1 cellular context compared by ENCODE assay signal in the genomic region with DNA sequence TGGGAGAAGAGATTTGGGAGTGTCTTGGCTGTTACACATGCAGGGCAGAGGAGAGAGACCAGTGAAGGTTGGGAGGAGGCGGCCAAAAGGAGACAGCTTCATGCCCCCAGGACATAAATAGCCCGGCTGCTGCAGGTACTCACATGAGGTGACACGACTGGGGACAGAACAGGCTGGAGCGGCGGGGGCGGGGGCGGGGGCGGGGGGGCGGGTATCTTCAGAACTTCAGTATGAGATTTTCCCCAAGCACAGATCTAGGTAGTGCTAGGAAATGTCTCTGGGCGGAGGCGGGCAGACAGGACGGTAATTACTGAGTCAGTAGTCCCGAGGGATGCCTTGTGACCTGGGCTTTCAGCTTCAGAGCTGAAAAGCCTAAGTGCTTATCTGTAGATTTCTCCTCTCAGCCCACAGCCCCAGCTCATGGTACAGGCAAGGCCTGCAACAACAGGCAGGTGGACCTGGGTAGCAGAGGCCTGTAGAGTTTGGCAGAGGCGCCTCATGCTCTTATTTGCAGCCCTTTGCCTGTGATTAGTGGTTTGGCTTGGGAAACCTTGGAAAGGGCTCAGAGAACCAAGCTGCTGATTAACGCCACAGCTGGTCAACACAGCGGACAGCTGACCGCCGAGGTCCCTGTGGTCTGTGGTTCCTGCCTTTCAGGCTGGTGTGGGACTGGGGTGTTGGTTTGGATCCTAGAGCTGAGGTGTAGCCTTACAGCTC.
A peak's percentile ranks its signal among the peaks of the same experiment; 100 is the strongest.
TF ChIP-seq lines count a peak whose summit lies in the region.

No MANE protein-coding gene starts in this region.

TF ChIP-seq in K562, 482 proteins besides CTCF, POLR2A, EP300 and RAD21 (continued from another document and continues in another):
- TF ChIP-seq EGR1 (conservative IDR thresholded peaks at IDR 0.05) (peak; percentile 41), ZNF717 (CRISPR knock-in tag; IDR thresholded peaks at IDR 0.05) (no peak), ZNF583 (CRISPR knock-in tag; IDR thresholded peaks at IDR 0.05) (0 out of 2 replicates have a peak, but pooled peaks have one; percentile 21), TEAD1 (CRISPR knock-in tag; IDR thresholded peaks at IDR 0.05) (peak in 1 of 2 experiments; percentile 51; a peak in 1 of 4 replicates), ERF (CRISPR knock-in tag; IDR thresholded peaks at IDR 0.05) (0 out of 2 replicates have a peak, but pooled peaks have one; percentile 21), ZNF644 (tag; IDR thresholded peaks at IDR 0.05; ENCODE audit: low read depth) (0 out of 2 replicates have a peak, but pooled peaks have one; percentile 55), MEF2A (IDR thresholded peaks at IDR 0.05; ENCODE audit: control insufficient read depth, low read depth, low read length) (no peak), ZFX (CRISPR knock-in tag; IDR thresholded peaks at IDR 0.05) (peak; percentile 70), KLF6 (CRISPR knock-in tag; IDR thresholded peaks at IDR 0.05; ENCODE audit: borderline replicate concordance) (0 out of 2 replicates have a peak, but pooled peaks have one; percentile 12), ZNF785 (CRISPR knock-in tag; IDR thresholded peaks at IDR 0.05) (no peak), RBFOX2 (IDR thresholded peaks at IDR 0.05; ENCODE audit: low read depth, low read length) (no peak), ZNF79 (CRISPR knock-in tag; IDR thresholded peaks at IDR 0.05; ENCODE audit: low read depth) (peak; percentile 19; the same call in 1 of the 2 replicates), ZNF584 (CRISPR knock-in tag; IDR thresholded peaks at IDR 0.05; ENCODE audit: low read depth) (peak; percentile 60; the same call in 1 of the 2 replicates), ZNF175 (CRISPR knock-in tag; IDR thresholded peaks at IDR 0.05; ENCODE audit: low read depth) (peak; percentile 57; the same call in 1 of the 2 replicates), ZNF23 (CRISPR knock-in tag; IDR thresholded peaks at IDR 0.05) (no peak), TEAD4 (IDR thresholded peaks at IDR 0.05; ENCODE audit: low read length) (no peak), TEAD4 (CRISPR knock-in tag; IDR thresholded peaks at IDR 0.05; ENCODE audit: borderline replicate concordance) (no peak), U2AF2 (optimal IDR thresholded peaks at IDR 0.05; ENCODE audit: low read depth, low read length) (no peak), JUND (IDR thresholded peaks at IDR 0.05; ENCODE audit: borderline replicate concordance, low read depth, low read length) (peak; percentile 28; the same call in 1 of the 2 replicates), JUND (tag; IDR thresholded peaks at IDR 0.05; ENCODE audit: borderline replicate concordance, low read depth, low read length) (no peak; the same call in 2 of the 3 replicates), CTBP1 (IDR thresholded peaks at IDR 0.05; ENCODE audit: borderline replicate concordance) (no peak), NR4A1 (CRISPR knock-in tag; IDR thresholded peaks at IDR 0.05) (0 out of 2 replicates have a peak, but pooled peaks have one; percentile 26), NR4A1 (tag; IDR thresholded peaks at IDR 0.05) (no peak)
- TF ChIP-seq, protein P1, sequence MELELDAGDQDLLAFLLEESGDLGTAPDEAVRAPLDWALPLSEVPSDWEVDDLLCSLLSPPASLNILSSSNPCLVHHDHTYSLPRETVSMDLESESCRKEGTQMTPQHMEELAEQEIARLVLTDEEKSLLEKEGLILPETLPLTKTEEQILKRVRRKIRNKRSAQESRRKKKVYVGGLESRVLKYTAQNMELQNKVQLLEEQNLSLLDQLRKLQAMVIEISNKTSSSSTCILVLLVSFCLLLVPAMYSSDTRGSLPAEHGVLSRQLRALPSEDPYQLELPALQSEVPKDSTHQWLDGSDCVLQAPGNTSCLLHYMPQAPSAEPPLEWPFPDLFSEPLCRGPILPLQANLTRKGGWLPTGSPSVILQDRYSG (tag; conservative IDR thresholded peaks at IDR 0.05; ENCODE audit: low read depth) = peak; percentile 55; the same call in 1 of the 2 replicates
- TF ChIP-seq, protein P2, sequence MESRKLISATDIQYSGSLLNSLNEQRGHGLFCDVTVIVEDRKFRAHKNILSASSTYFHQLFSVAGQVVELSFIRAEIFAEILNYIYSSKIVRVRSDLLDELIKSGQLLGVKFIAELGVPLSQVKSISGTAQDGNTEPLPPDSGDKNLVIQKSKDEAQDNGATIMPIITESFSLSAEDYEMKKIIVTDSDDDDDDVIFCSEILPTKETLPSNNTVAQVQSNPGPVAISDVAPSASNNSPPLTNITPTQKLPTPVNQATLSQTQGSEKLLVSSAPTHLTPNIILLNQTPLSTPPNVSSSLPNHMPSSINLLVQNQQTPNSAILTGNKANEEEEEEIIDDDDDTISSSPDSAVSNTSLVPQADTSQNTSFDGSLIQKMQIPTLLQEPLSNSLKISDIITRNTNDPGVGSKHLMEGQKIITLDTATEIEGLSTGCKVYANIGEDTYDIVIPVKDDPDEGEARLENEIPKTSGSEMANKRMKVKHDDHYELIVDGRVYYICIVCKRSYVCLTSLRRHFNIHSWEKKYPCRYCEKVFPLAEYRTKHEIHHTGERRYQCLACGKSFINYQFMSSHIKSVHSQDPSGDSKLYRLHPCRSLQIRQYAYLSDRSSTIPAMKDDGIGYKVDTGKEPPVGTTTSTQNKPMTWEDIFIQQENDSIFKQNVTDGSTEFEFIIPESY (CRISPR knock-in tag; IDR thresholded peaks at IDR 0.05) = peak; percentile 92
- TF ChIP-seq, protein P3, sequence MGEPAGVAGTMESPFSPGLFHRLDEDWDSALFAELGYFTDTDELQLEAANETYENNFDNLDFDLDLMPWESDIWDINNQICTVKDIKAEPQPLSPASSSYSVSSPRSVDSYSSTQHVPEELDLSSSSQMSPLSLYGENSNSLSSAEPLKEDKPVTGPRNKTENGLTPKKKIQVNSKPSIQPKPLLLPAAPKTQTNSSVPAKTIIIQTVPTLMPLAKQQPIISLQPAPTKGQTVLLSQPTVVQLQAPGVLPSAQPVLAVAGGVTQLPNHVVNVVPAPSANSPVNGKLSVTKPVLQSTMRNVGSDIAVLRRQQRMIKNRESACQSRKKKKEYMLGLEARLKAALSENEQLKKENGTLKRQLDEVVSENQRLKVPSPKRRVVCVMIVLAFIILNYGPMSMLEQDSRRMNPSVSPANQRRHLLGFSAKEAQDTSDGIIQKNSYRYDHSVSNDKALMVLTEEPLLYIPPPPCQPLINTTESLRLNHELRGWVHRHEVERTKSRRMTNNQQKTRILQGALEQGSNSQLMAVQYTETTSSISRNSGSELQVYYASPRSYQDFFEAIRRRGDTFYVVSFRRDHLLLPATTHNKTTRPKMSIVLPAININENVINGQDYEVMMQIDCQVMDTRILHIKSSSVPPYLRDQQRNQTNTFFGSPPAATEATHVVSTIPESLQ (CRISPR knock-in tag; IDR thresholded peaks at IDR 0.05) = no peak
- TF ChIP-seq, protein P4, sequence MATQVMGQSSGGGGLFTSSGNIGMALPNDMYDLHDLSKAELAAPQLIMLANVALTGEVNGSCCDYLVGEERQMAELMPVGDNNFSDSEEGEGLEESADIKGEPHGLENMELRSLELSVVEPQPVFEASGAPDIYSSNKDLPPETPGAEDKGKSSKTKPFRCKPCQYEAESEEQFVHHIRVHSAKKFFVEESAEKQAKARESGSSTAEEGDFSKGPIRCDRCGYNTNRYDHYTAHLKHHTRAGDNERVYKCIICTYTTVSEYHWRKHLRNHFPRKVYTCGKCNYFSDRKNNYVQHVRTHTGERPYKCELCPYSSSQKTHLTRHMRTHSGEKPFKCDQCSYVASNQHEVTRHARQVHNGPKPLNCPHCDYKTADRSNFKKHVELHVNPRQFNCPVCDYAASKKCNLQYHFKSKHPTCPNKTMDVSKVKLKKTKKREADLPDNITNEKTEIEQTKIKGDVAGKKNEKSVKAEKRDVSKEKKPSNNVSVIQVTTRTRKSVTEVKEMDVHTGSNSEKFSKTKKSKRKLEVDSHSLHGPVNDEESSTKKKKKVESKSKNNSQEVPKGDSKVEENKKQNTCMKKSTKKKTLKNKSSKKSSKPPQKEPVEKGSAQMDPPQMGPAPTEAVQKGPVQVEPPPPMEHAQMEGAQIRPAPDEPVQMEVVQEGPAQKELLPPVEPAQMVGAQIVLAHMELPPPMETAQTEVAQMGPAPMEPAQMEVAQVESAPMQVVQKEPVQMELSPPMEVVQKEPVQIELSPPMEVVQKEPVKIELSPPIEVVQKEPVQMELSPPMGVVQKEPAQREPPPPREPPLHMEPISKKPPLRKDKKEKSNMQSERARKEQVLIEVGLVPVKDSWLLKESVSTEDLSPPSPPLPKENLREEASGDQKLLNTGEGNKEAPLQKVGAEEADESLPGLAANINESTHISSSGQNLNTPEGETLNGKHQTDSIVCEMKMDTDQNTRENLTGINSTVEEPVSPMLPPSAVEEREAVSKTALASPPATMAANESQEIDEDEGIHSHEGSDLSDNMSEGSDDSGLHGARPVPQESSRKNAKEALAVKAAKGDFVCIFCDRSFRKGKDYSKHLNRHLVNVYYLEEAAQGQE (CRISPR knock-in tag; IDR thresholded peaks at IDR 0.05; ENCODE audit: low read depth) = peak; percentile 57; the same call in 1 of the 2 replicates
- TF ChIP-seq, protein P5, sequence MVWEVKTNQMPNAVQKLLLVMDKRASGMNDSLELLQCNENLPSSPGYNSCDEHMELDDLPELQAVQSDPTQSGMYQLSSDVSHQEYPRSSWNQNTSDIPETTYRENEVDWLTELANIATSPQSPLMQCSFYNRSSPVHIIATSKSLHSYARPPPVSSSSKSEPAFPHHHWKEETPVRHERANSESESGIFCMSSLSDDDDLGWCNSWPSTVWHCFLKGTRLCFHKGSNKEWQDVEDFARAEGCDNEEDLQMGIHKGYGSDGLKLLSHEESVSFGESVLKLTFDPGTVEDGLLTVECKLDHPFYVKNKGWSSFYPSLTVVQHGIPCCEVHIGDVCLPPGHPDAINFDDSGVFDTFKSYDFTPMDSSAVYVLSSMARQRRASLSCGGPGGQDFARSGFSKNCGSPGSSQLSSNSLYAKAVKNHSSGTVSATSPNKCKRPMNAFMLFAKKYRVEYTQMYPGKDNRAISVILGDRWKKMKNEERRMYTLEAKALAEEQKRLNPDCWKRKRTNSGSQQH (CRISPR knock-in tag; IDR thresholded peaks at IDR 0.05) = 0 out of 2 replicates have a peak, but pooled peaks have one; percentile 19
- TF ChIP-seq, protein P6, sequence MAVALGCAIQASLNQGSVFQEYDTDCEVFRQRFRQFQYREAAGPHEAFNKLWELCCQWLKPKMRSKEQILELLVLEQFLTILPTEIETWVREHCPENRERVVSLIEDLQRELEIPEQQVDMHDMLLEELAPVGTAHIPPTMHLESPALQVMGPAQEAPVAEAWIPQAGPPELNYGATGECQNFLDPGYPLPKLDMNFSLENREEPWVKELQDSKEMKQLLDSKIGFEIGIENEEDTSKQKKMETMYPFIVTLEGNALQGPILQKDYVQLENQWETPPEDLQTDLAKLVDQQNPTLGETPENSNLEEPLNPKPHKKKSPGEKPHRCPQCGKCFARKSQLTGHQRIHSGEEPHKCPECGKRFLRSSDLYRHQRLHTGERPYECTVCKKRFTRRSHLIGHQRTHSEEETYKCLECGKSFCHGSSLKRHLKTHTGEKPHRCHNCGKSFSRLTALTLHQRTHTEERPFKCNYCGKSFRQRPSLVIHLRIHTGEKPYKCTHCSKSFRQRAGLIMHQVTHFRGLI (CRISPR knock-in tag; IDR thresholded peaks at IDR 0.05) = peak; percentile 57; the same call in 1 of the 2 replicates
- TF ChIP-seq, protein P7, sequence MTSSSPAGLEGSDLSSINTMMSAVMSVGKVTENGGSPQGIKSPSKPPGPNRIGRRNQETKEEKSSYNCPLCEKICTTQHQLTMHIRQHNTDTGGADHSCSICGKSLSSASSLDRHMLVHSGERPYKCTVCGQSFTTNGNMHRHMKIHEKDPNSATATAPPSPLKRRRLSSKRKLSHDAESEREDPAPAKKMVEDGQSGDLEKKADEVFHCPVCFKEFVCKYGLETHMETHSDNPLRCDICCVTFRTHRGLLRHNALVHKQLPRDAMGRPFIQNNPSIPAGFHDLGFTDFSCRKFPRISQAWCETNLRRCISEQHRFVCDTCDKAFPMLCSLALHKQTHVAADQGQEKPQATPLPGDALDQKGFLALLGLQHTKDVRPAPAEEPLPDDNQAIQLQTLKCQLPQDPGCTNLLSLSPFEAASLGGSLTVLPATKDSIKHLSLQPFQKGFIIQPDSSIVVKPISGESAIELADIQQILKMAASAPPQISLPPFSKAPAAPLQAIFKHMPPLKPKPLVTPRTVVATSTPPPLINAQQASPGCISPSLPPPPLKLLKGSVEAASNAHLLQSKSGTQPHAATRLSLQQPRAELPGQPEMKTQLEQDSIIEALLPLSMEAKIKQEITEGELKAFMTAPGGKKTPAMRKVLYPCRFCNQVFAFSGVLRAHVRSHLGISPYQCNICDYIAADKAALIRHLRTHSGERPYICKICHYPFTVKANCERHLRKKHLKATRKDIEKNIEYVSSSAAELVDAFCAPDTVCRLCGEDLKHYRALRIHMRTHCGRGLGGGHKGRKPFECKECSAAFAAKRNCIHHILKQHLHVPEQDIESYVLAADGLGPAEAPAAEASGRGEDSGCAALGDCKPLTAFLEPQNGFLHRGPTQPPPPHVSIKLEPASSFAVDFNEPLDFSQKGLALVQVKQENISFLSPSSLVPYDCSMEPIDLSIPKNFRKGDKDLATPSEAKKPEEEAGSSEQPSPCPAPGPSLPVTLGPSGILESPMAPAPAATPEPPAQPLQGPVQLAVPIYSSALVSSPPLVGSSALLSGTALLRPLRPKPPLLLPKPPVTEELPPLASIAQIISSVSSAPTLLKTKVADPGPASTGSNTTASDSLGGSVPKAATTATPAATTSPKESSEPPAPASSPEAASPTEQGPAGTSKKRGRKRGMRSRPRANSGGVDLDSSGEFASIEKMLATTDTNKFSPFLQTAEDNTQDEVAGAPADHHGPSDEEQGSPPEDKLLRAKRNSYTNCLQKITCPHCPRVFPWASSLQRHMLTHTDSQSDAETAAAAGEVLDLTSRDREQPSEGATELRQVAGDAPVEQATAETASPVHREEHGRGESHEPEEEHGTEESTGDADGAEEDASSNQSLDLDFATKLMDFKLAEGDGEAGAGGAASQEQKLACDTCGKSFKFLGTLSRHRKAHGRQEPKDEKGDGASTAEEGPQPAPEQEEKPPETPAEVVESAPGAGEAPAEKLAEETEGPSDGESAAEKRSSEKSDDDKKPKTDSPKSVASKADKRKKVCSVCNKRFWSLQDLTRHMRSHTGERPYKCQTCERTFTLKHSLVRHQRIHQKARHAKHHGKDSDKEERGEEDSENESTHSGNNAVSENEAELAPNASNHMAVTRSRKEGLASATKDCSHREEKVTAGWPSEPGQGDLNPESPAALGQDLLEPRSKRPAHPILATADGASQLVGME (CRISPR knock-in tag; IDR thresholded peaks at IDR 0.05) = 0 out of 2 replicates have a peak, but pooled peaks have one; percentile 14
- TF ChIP-seq, protein P8, sequence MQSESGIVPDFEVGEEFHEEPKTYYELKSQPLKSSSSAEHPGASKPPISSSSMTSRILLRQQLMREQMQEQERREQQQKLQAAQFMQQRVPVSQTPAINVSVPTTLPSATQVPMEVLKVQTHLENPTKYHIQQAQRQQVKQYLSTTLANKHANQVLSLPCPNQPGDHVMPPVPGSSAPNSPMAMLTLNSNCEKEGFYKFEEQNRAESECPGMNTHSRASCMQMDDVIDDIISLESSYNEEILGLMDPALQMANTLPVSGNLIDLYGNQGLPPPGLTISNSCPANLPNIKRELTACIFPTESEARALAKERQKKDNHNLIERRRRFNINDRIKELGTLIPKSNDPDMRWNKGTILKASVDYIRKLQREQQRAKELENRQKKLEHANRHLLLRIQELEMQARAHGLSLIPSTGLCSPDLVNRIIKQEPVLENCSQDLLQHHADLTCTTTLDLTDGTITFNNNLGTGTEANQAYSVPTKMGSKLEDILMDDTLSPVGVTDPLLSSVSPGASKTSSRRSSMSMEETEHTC (IDR thresholded peaks at IDR 0.05) = peak; percentile 59; the same call in 1 of the 2 replicates
- TF ChIP-seq, protein P9, sequence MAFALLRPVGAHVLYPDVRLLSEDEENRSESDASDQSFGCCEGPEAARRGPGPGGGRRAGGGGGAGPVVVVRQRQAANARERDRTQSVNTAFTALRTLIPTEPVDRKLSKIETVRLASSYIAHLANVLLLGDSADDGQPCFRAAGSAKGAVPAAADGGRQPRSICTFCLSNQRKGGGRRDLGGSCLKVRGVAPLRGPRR (CRISPR knock-in tag; IDR thresholded peaks at IDR 0.05) = 0 out of 2 replicates have a peak, but pooled peaks have one; percentile 32
